ENCODE assay signal across 30 cellular contexts in genomic region chr10:129277804-129278203, GRCh38.
"Had no signal": no experiment of that assay in that cellular context is flagged by ENCODE, and none has a peak within 500 bp of the region (broad histone marks: within the 10 kb centered on the region; RNA-seq: fewer than 3 reads in every experiment).

No MANE protein-coding gene starts in this region.

- H3K9ac ChIP-seq: neural progenitor cell had no signal

- H3K4me3 Mint-ChIP-seq: memory B cell; naive thymus-derived CD8-positive, alpha-beta T cell; nephron progenitor cell; neural progenitor cell; stimulated activated naive B cell treated with anti-CD40 and anti-IgM and Interleukin-4, amounts not matched to agents 10 μg/mL and 1 μg/mL and 100 μg/mL, for 72 hours had no signal

- H2AFZ ChIP-seq: neural progenitor cell had no signal

- H3K4me2 ChIP-seq: neural progenitor cell had no signal

- H3K4me3 ChIP-seq: heart left ventricle, left lung, neural progenitor cell, ovary, right atrium auricular region, right lobe of liver, skin epidermis, stomach, thoracic aorta, tibial artery, upper lobe of right lung, uterus had no signal

- ATAC-seq: left colon; left lung; naive thymus-derived CD8-positive, alpha-beta T cell; stimulated activated naive B cell treated with anti-CD40 and anti-IgM and Interleukin-4, amounts not matched to agents 10 μg/mL and 1 μg/mL and 100 μg/mL, for 72 hours; stimulated activated naive CD8-positive, alpha-beta T cell treated with anti-CD3 and anti-CD28 coated beads, Interleukin-15, Interleukin-2, amounts not matched to agents 100 U/mL and 50 U/mL, for 24 hours had no signal

- H3K9me3 ChIP-seq: neutrophil, ovary, right lobe of liver, thoracic aorta, upper lobe of right lung, uterus had no signal

- H3K27ac ChIP-seq: heart left ventricle, left lung, neural progenitor cell, neutrophil, ovary, right atrium auricular region, right lobe of liver, skin epidermis, stomach, thoracic aorta, tibial artery, upper lobe of right lung, uterus had no signal

- H3K36me3 Mint-ChIP-seq: immature natural killer cell; memory B cell; neural progenitor cell; stimulated activated naive B cell treated with anti-CD40 and anti-IgM and Interleukin-4, amounts not matched to agents 10 μg/mL and 1 μg/mL and 100 μg/mL, for 72 hours had no signal

- DNase-seq: hypothalamus; immature natural killer cell; kidney; left colon; left lung; naive thymus-derived CD8-positive, alpha-beta T cell; nephron progenitor cell; occipital lobe; ovary; right lobe of liver; stimulated activated CD4-positive, alpha-beta T cell treated with anti-CD3 and anti-CD28 coated beads, Interleukin-12 subunit alpha, Interleukin-12 subunit beta, amount 100 ng/mL, for 4 hours; stimulated activated CD4-positive, alpha-beta T cell treated with anti-CD3 and anti-CD28 coated beads, Interleukin-15, amount 100 ng/mL, for 24 hours; stimulated activated CD4-positive, alpha-beta T cell treated with anti-CD3 and anti-CD28 coated beads, Interleukin-2, amount 100 ng/mL, for 24 hours; stimulated activated CD4-positive, alpha-beta T cell treated with anti-CD3 and anti-CD28 coated beads, Interleukin-4, amount 100 ng/mL, for 1 hour; stimulated activated naive B cell treated with anti-CD40 and anti-IgM and Interleukin-4, amounts not matched to agents 10 μg/mL and 1 μg/mL and 100 μg/mL, for 72 hours; stimulated activated naive CD8-positive, alpha-beta T cell treated with anti-CD3 and anti-CD28 coated beads, Interleukin-15, Interleukin-2, amounts not matched to agents 100 U/mL and 50 U/mL, for 24 hours; stomach; tibial artery; trophoblast cell; upper lobe of right lung; uterus had no signal

- H3K27me3 ChIP-seq: neural progenitor cell, neutrophil, ovary, right atrium auricular region, right lobe of liver, stomach, upper lobe of right lung, uterus had no signal

- FAIRE-seq: islet of Langerhans, kidney had no signal

- H3K27ac Mint-ChIP-seq: immature natural killer cell; memory B cell; naive thymus-derived CD8-positive, alpha-beta T cell; nephron progenitor cell; neural progenitor cell; progenitor cell of endocrine pancreas; stimulated activated naive B cell treated with anti-CD40 and anti-IgM and Interleukin-4, amounts not matched to agents 10 μg/mL and 1 μg/mL and 100 μg/mL, for 72 hours had no signal

- H3K9me3 Mint-ChIP-seq: neural progenitor cell had no signal

- H3K4me1 Mint-ChIP-seq: memory B cell; nephron progenitor cell; neural progenitor cell; stimulated activated naive B cell treated with anti-CD40 and anti-IgM and Interleukin-4, amounts not matched to agents 10 μg/mL and 1 μg/mL and 100 μg/mL, for 72 hours had no signal

- H3K4me1 ChIP-seq: left lung, neural progenitor cell, right lobe of liver, stomach, upper lobe of right lung had no signal

- H3K36me3 ChIP-seq: heart left ventricle, left lung, neural progenitor cell, neutrophil, ovary, right atrium auricular region, right lobe of liver, stomach, thoracic aorta, tibial artery, upper lobe of right lung, uterus had no signal
